ENCODE assay signal across 1 cellular context in genomic region chr14:20247651-20248246, GRCh38.
TF ChIP-seq lines count a peak whose summit lies in the region.

No MANE protein-coding gene starts in this region.

TF ChIP-seq in GM23338, 12 proteins besides CTCF, POLR2A, EP300 and RAD21 (continued from another document):
- no peak for TF ChIP-seq ZNF462 (CRISPR knock-in tag; IDR thresholded peaks at IDR 0.05)
- TF ChIP-seq CREB1 (CRISPR knock-in tag; IDR thresholded peaks at IDR 0.05; ENCODE audit: low read depth): no peak
- TF ChIP-seq STAT1 (IDR thresholded peaks at IDR 0.05; ENCODE audit: unreplicated experiment): no peak
